In genomic region chr13:72290962-72291681, GRCh38 we compare ENCODE assay signal across 15 cellular contexts.
DNase-seq lines count a peak whose midpoint lies in the region; ATAC-seq and TF ChIP-seq lines count a peak whose summit lies in the region.
"Had no signal": no experiment of that assay in that cellular context is flagged by ENCODE, and none has a peak within 500 bp of the region (broad histone marks: within the 10 kb centered on the region; RNA-seq: fewer than 3 reads in every experiment).

No MANE protein-coding gene starts in this region.

- in situ Hi-C loops in ACHN (cut with HindIII; ENCODE audit: low pct_ligation_motif_present, low pct_unique_long_range_greater_than_20kb, low sequenced_read_pairs): no loop called here

- H3K4me1 ChIP-seq in HUES6 (ENCODE audit: control insufficient read depth, insufficient read depth, low read length): peaks cover 16% of the 10 kb centered on the region
- H3K4me1 ChIP-seq in foreskin keratinocyte: peaks cover 24% of the 10 kb centered on the region
- H3K4me1 ChIP-seq: esophagus squamous epithelium, sigmoid colon had no signal

- peak; percentile 18 for TF ChIP-seq CTCF in foreskin keratinocyte (conservative IDR thresholded peaks at IDR 0.05)
- TF ChIP-seq CTCF in omental fat pad (IDR thresholded peaks at IDR 0.05): no peak

- H3K9ac ChIP-seq in HUES6 (ENCODE audit: low read length): no peak overlapping the region

- H3K9me3 ChIP-seq in HUES6 (ENCODE audit: control insufficient read depth, insufficient read depth, low read depth, low read length): peaks cover 18% of the 10 kb centered on the region
- H3K9me3 ChIP-seq: esophagus squamous epithelium, HAP-1 had no signal

- no peaks in the 10 kb centered on the region for H3K36me3 ChIP-seq in HUES6 (ENCODE audit: control insufficient read depth, insufficient read depth, low read length)
- H3K36me3 ChIP-seq: esophagus squamous epithelium, HAP-1, sigmoid colon had no signal

- H3K27me3 ChIP-seq in HUES6 (ENCODE audit: control insufficient read depth, insufficient read depth, low read length) (no peaks in the 10 kb centered on the region), foreskin keratinocyte (no peaks in the 10 kb centered on the region)
- H3K27me3 ChIP-seq: esophagus squamous epithelium, sigmoid colon had no signal

- DNase-seq in ACHN (peak; percentile 95), SW480 (ENCODE audit: low spot score) (peak; percentile 97), foreskin keratinocyte (peak; percentile 90 to 96), omental fat pad (ENCODE audit: low spot score) (no peak), NCI-H2171 treated with DMSO at 0.1 percent for 48 hours (lab: John Stamatoyannopoulos, UW) (no peak), midbrain (lab: John Stamatoyannopoulos, UW) (no peak), medulla oblongata (ENCODE audit: extremely low spot score) (no peak)
- DNase-seq: amygdala; esophagus squamous epithelium; GDM1; sigmoid colon; stimulated activated CD8-positive, alpha-beta memory T cell treated with anti-CD3 and anti-CD28 coated beads, Interleukin-4, amount 100 ng/mL, for 48 hours; T-helper 1 cell had no signal

- peak; percentile 98 for ATAC-seq in foreskin keratinocyte
- no peak for ATAC-seq in omental fat pad (ENCODE audit: low FRiP score)

- no peak overlapping the region for H3K4me3 ChIP-seq in HUES6 (ENCODE audit: low read depth, low read length)
- H3K4me3 ChIP-seq: esophagus squamous epithelium, HAP-1, sigmoid colon had no signal

- H3K27ac ChIP-seq in HUES6 (ENCODE audit: low read depth, low read length) (peak overlapping the region; percentile 39; the same call in 1 of the 2 replicates), foreskin keratinocyte (no peak overlapping the region)
- H3K27ac ChIP-seq: esophagus squamous epithelium, sigmoid colon had no signal

Comparison
In these comparisons a context has a peak if more than half of its experiments do, and no peak if none do; other contexts are left out.
1. DNase-seq: peak in ACHN (single experiment), SW480 (single experiment) and foreskin keratinocyte (2 of 2); none in omental fat pad (single experiment), NCI-H2171 treated with DMSO at 0.1 percent for 48 hours (single experiment), midbrain (single experiment) and medulla oblongata (single experiment).